In the genomic region with DNA sequence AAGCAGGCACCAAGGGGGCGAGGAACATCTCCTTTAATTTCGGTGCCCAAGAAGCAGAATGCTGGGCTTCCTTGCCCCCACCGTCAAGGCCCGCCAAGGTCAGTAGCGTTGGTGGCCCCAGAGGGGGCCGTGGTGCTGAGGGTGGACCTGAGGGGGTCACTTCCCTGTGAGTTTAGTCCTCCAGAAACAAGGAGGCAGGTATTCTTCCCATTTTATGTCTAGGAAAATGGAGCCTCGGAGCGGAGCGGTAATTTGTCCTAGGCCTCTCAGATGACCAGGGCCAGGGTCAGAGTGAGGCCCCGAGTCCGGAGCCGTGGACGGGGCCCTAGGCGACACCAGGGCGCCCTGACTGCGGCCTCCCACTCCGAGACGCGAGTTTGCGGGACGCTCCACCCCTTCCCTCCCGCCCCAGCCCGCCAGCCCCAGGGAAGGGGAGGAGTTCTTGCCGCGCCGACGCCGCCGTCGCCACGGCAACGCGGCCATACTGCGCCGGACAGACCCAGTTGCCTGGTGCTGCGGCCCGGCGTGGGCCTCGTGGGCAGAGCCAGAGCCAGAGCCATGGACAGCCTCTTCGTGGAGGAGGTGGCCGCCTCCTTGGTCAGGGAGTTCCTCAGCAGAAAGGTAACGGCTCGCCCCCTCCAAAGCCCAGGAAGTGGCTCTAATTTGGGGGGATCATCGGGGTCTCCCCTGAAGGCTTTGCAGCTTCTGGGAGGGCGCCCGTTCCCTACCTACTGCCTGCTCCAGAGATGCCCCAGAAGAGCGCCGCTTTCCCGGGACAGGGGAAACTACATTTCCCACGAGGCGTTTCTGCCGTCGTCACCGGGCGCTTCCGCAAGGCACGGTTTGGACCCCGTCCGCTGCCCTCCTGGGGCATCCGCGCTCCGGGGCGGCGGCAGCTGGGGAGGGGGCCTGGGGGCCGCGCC, we compare ENCODE assay signal across 8 cellular contexts. TPM values are rescaled to one million over a fixed set of nuclear protein-coding genes. Genes with fewer than 3 reads are reported as not detected.
DNase-seq lines count a peak whose midpoint lies in the region; ATAC-seq and TF ChIP-seq lines count a peak whose summit lies in the region.

TSS of gene MINDY4 (plus strand) at position 482 of the 923 bp plus-strand sequence. CDS start at position 559, 77 bp downstream.

- CTCF ChIA-PET in CD8-positive, alpha-beta memory T cell (lab: Charles Lee): interaction anchor here (1.1 kb wide), 2 partner anchors 10 to 31 kb away, joined by 3 to 4 read pairs; no protein-coding TSS in a partner anchor

- peak within 1 kb of the TSS; percentile 82 for H3K4me3 ChIP-seq in CD8-positive, alpha-beta memory T cell (ENCODE audit: low read length)
- H3K4me3 ChIP-seq in HUES48 (ENCODE audit: low read depth, low read length) (peak within 1 kb of the TSS; percentile 94), fibroblast of villous mesenchyme (ENCODE audit: low read depth, low read length) (peak within 1 kb of the TSS; percentile 80)

- peaks cover 9 to 12% (median 11%) of the 10 kb centered on the region in 3 donors for H3K4me1 Mint-ChIP-seq in CD8-positive, alpha-beta memory T cell
- H3K4me1 Mint-ChIP-seq in nephron progenitor cell: peaks cover 6% of the 10 kb centered on the region
- H3K4me1 Mint-ChIP-seq in stimulated activated naive CD8-positive, alpha-beta T cell treated with anti-CD3 and anti-CD28 coated beads, Interleukin-15, amount 100 ng/mL, for 72 hours: peaks cover 5% of the 10 kb centered on the region

- peak; percentile 88 for ATAC-seq in GM21381 (IDR thresholded peaks at IDR 0.05; ENCODE audit: unreplicated experiment)
- peak; percentile 91 for ATAC-seq in stimulated activated naive CD8-positive, alpha-beta T cell treated with anti-CD3 and anti-CD28 coated beads, Interleukin-15, amount 100 ng/mL, for 72 hours

- no peak for TF ChIP-seq CTCF in fibroblast of villous mesenchyme (IDR thresholded peaks at IDR 0.05; ENCODE audit: insufficient read depth, low read depth, low read length)
- no peak for TF ChIP-seq CTCF in nephron progenitor cell (IDR thresholded peaks at IDR 0.05)

- POLR2A ChIA-PET in CD8-positive, alpha-beta memory T cell (lab: Charles Lee): interaction anchor here (1.1 kb wide), 1 partner anchor 177 kb away, joined by 3 read pairs; no protein-coding TSS in a partner anchor

- peak within 1 kb of the TSS in 6 of 7 donors; percentile 82 to 93 (median 89) for H3K4me3 Mint-ChIP-seq in CD8-positive, alpha-beta memory T cell
- H3K4me3 Mint-ChIP-seq in nephron progenitor cell: peak within 1 kb of the TSS; percentile 91
- H3K4me3 Mint-ChIP-seq in stimulated activated naive CD8-positive, alpha-beta T cell treated with anti-CD3 and anti-CD28 coated beads, Interleukin-15, amount 100 ng/mL, for 72 hours: peak within 1 kb of the TSS; percentile 77 to 82

- H3K9ac ChIP-seq in HUES48 (ENCODE audit: low read depth, low read length): peak within 1 kb of the TSS; percentile 46; the same call in 1 of the 2 replicates

- peaks cover 0 to 4% of the 10 kb centered on the region in 2 donors for H3K27me3 Mint-ChIP-seq in CD8-positive, alpha-beta memory T cell
- peaks cover 14% of the 10 kb centered on the region for H3K27me3 Mint-ChIP-seq in nephron progenitor cell (ENCODE audit: low read depth, poor library complexity)
- peaks cover 7% of the 10 kb centered on the region for H3K27me3 Mint-ChIP-seq in stimulated activated naive CD8-positive, alpha-beta T cell treated with anti-CD3 and anti-CD28 coated beads, Interleukin-15, amount 100 ng/mL, for 72 hours

- H3K27me3 ChIP-seq in CD8-positive, alpha-beta memory T cell (ENCODE audit: insufficient read depth, low read length, poor library complexity, severe bottlenecking): no peaks in the 10 kb centered on the region
- no peaks in the 10 kb centered on the region; the same call in 1 of the 2 replicates for H3K27me3 ChIP-seq in HUES48 (ENCODE audit: control insufficient read depth, insufficient read depth, low read length)

- H3K27ac ChIP-seq in CD8-positive, alpha-beta memory T cell (ENCODE audit: low read depth, low read length): peak within 1 kb of the TSS; percentile 72
- H3K27ac ChIP-seq in HUES48 (ENCODE audit: low read depth, low read length): peak within 1 kb of the TSS; percentile 69

- H3K4me1 ChIP-seq in CD8-positive, alpha-beta memory T cell (ENCODE audit: insufficient read depth, low read length): no peaks in the 10 kb centered on the region
- 0 out of 2 replicates have a peak, but pooled peaks cover 4% of the 10 kb centered on the region for H3K4me1 ChIP-seq in HUES48 (ENCODE audit: control insufficient read depth, insufficient read depth, low read length)

- DNase-seq in CD8-positive, alpha-beta memory T cell: peak; percentile 33 to 78 (median 51)
- DNase-seq in RPMI8226 (peak; percentile 83), activated gamma-delta T cell treated with Interleukin-2 at 50 U/mL for 16 hours (peak; percentile 54), fibroblast of villous mesenchyme (ENCODE audit: low read depth) (peak; percentile 83), nephron progenitor cell (peak; percentile 83)
- DNase-seq in stimulated activated naive CD8-positive, alpha-beta T cell treated with anti-CD3 and anti-CD28 coated beads, Interleukin-15, amount 100 ng/mL, for 72 hours: peak; percentile 48 to 66

- no peaks in the 10 kb centered on the region for H3K9me3 Mint-ChIP-seq in CD8-positive, alpha-beta memory T cell
- no peaks in the 10 kb centered on the region for H3K9me3 Mint-ChIP-seq in nephron progenitor cell
- H3K9me3 Mint-ChIP-seq in stimulated activated naive CD8-positive, alpha-beta T cell treated with anti-CD3 and anti-CD28 coated beads, Interleukin-15, amount 100 ng/mL, for 72 hours: no peaks in the 10 kb centered on the region

- H3K27ac Mint-ChIP-seq in CD8-positive, alpha-beta memory T cell: peak within 1 kb of the TSS; percentile 32 to 92 (median 82)
- H3K27ac Mint-ChIP-seq in nephron progenitor cell: peak within 1 kb of the TSS; percentile 56
- H3K27ac Mint-ChIP-seq in stimulated activated naive CD8-positive, alpha-beta T cell treated with anti-CD3 and anti-CD28 coated beads, Interleukin-15, amount 100 ng/mL, for 72 hours: peak within 1 kb of the TSS; percentile 66 to 88

- no peaks in the 10 kb centered on the region for H3K9me3 ChIP-seq in CD8-positive, alpha-beta memory T cell (ENCODE audit: low read length)
- H3K9me3 ChIP-seq in HUES48 (ENCODE audit: control insufficient read depth, insufficient read depth, low read length): no peaks in the 10 kb centered on the region

- peaks cover 0 to 2% (median 0%) of the 10 kb centered on the region in 3 donors for H3K36me3 Mint-ChIP-seq in CD8-positive, alpha-beta memory T cell
- H3K36me3 Mint-ChIP-seq in nephron progenitor cell (ENCODE audit: low read depth): no peaks in the 10 kb centered on the region

- H3K36me3 ChIP-seq in CD8-positive, alpha-beta memory T cell (ENCODE audit: insufficient read depth, low read length): no peaks in the 10 kb centered on the region
- H3K36me3 ChIP-seq in HUES48 (ENCODE audit: control insufficient read depth, insufficient read depth, low read length): no peaks in the 10 kb centered on the region

RNA-seq across cellular contexts. Expression of gene MINDY4, which starts in this region (rescaled TPM):
- total RNA-seq in CD8-positive, alpha-beta memory T cell: 1 to 10 TPM; 2.4 to 2.6 TPM
- polyA plus RNA-seq in CD8-positive, alpha-beta memory T cell: 1.0 TPM
- 11.0 and 17.3 TPM in 2 replicates for total RNA-seq in fibroblast of villous mesenchyme

Comparison
In these comparisons a context has a peak if more than half of its experiments do, and no peak if none do; other contexts are left out.
1. Peak in every context shown above with its lines: DNase-seq, ATAC-seq, H3K4me3 ChIP-seq and H3K27ac ChIP-seq.